ENCODE assay signal across 22 cellular contexts in genomic region chr17:17776889-17777288, GRCh38. TPM values are rescaled to one million over a fixed set of nuclear protein-coding genes. Genes with fewer than 3 reads are reported as not detected.
DNase-seq lines count a peak whose midpoint lies in the region; TF ChIP-seq lines count a peak whose summit lies in the region.
"Had no signal": no experiment of that assay in that cellular context is flagged by ENCODE, and none has a peak within 500 bp of the region (broad histone marks: within the 10 kb centered on the region; RNA-seq: fewer than 3 reads in every experiment).

No MANE protein-coding gene starts in this region.

- no peaks in the 10 kb centered on the region for H3K9me3 Mint-ChIP-seq in neural crest cell
- H3K9me3 Mint-ChIP-seq: CD4-positive, alpha-beta T cell; GM23338; H9; HFFc6 had no signal

- H3K4me3 Mint-ChIP-seq in neural crest cell, result peak overlapping the region; percentile 38
- H3K4me3 Mint-ChIP-seq: CD14-positive monocyte; CD4-positive, alpha-beta T cell; GM23338; H9; HFFc6 had no signal

- H3K4me1 Mint-ChIP-seq in neural crest cell, result peaks cover 52% of the 10 kb centered on the region

- H3K27ac ChIP-seq in HEK293 (ENCODE audit: extremely low read depth, low read depth, low read length), result no peak overlapping the region
- H3K27ac ChIP-seq in dorsolateral prefrontal cortex, result peak overlapping the region in 36 of 59 donors; percentile 12 to 100 (median 97)
- peak overlapping the region; percentile 97 for H3K27ac ChIP-seq in vagina
- H3K27ac ChIP-seq: A549; BLaER1 treated with 17β-estradiol and CSF1 and Interleukin-3, amounts not matched to agents 10 nM and 100 nM had no signal

- intact Hi-C loops in dorsolateral prefrontal cortex (cut with DNase I), result no loop called here
- intact Hi-C loops in vagina (cut with DNase I), result no loop called here

- TF ChIP-seq CTCF in HEK293 (tag by site-specific recombination; IDR thresholded peaks at IDR 0.05), result no peak
- no peak for TF ChIP-seq CTCF in dorsolateral prefrontal cortex (IDR thresholded peaks at IDR 0.05 in 54 of 56, conservative IDR thresholded peaks at IDR 0.05 in 2 of 56; ENCODE audit: low read depth in 1 of 56, partially characterized antibody in 56 of 56)
- TF ChIP-seq CTCF in neural crest cell (conservative IDR thresholded peaks at IDR 0.05), result no peak
- no peak for TF ChIP-seq CTCF in vagina (IDR thresholded peaks at IDR 0.05)

- CTCF ChIA-PET in HEK293 (lab: Yijun Ruan, JAX), result interaction anchor here (1.2 kb wide), 2 partner anchors 9 to 190 kb away, joined by 3 to 4 read pairs; no protein-coding TSS in a partner anchor

- DNase-seq in dorsolateral prefrontal cortex (no peak), neural crest cell (ENCODE audit: low read depth, low spot score) (no peak), vagina (ENCODE audit: extremely low spot score in 2 of 2) (no peak), dermis blood vessel endothelial cell (no peak), NCI-H146 (lab: John Stamatoyannopoulos, UW) (no peak), cerebellar cortex (ENCODE audit: low spot score) (no peak)
- DNase-seq: 8988T; ACHN; AML-193; BE2C; Calu3; CD4-positive, alpha-beta T cell; COR-L47; DMS53; DND-41; H9; HFFc6 had no signal

- H3K27me3 Mint-ChIP-seq in neural crest cell (ENCODE audit: low read depth), result peaks cover 4% of the 10 kb centered on the region
- H3K27me3 Mint-ChIP-seq: CD4-positive, alpha-beta T cell had no signal

- no peak overlapping the region for H3K27ac Mint-ChIP-seq in neural crest cell (ENCODE audit: unreplicated experiment)
- H3K27ac Mint-ChIP-seq: CD14-positive monocyte; CD4-positive, alpha-beta T cell; GM23338; H9; HFFc6 had no signal

- H3K4me1 ChIP-seq in HEK293 (ENCODE audit: control insufficient read depth, insufficient read depth, low read length) (peaks cover 16% of the 10 kb centered on the region), vagina (peaks cover 70% of the 10 kb centered on the region)

- no peak for TF ChIP-seq POLR2A in vagina (IDR thresholded peaks at IDR 0.05)

- H3K9me3 ChIP-seq in HEK293 (ENCODE audit: control insufficient read depth, insufficient read depth, low read depth, low read length) (no peaks in the 10 kb centered on the region), vagina (no peaks in the 10 kb centered on the region)
- H3K9me3 ChIP-seq: A549; BE2C; BLaER1 treated with 17β-estradiol and CSF1 and Interleukin-3, amounts not matched to agents 10 nM and 100 nM had no signal

- no peak overlapping the region for H3K4me3 ChIP-seq in HEK293 (ENCODE audit: low read depth, low read length)
- H3K4me3 ChIP-seq in dorsolateral prefrontal cortex, result no peak overlapping the region
- no peak overlapping the region for H3K4me3 ChIP-seq in vagina
- H3K4me3 ChIP-seq: A549; BLaER1 treated with 17β-estradiol and CSF1 and Interleukin-3, amounts not matched to agents 10 nM and 100 nM; GM23338 had no signal

- POLR2A ChIA-PET in HEK293 (lab: Yijun Ruan, JAX), result no interaction called here

- H3K27me3 ChIP-seq in dorsolateral prefrontal cortex (no peaks in the 10 kb centered on the region), vagina (no peaks in the 10 kb centered on the region)
- H3K27me3 ChIP-seq: BE2C had no signal

- H3K36me3 ChIP-seq in HEK293 (ENCODE audit: control insufficient read depth in 2 of 2, insufficient read depth in 1 of 2, low read length in 2 of 2) (peaks cover 0 to 4% of the 10 kb centered on the region in 2 experiments; a peak in 2 of 3 replicates), vagina (no peaks in the 10 kb centered on the region)
- H3K36me3 ChIP-seq: BE2C had no signal

- no peaks in the 10 kb centered on the region for H3K36me3 Mint-ChIP-seq in neural crest cell (ENCODE audit: low read depth)

TF ChIP-seq in HEK293, 187 proteins besides CTCF, POLR2A, EP300 and RAD21:
- no peak for TF ChIP-seq TCF7L2 (IDR thresholded peaks at IDR 0.05; ENCODE audit: borderline replicate concordance, low read depth, low read length)
- no peak for TF ChIP-seq SP3 (tag by site-specific recombination; IDR thresholded peaks at IDR 0.05)
- TF ChIP-seq, protein P1, sequence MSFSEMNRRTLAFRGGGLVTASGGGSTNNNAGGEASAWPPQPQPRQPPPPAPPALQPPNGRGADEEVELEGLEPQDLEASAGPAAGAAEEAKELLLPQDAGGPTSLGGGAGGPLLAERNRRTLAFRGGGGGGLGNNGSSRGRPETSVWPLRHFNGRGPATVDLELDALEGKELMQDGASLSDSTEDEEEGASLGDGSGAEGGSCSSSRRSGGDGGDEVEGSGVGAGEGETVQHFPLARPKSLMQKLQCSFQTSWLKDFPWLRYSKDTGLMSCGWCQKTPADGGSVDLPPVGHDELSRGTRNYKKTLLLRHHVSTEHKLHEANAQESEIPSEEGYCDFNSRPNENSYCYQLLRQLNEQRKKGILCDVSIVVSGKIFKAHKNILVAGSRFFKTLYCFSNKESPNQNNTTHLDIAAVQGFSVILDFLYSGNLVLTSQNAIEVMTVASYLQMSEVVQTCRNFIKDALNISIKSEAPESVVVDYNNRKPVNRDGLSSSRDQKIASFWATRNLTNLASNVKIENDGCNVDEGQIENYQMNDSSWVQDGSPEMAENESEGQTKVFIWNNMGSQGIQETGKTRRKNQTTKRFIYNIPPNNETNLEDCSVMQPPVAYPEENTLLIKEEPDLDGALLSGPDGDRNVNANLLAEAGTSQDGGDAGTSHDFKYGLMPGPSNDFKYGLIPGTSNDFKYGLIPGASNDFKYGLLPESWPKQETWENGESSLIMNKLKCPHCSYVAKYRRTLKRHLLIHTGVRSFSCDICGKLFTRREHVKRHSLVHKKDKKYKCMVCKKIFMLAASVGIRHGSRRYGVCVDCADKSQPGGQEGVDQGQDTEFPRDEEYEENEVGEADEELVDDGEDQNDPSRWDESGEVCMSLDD (tag by site-specific recombination; IDR thresholded peaks at IDR 0.05), result no peak
- TF ChIP-seq, protein P2, sequence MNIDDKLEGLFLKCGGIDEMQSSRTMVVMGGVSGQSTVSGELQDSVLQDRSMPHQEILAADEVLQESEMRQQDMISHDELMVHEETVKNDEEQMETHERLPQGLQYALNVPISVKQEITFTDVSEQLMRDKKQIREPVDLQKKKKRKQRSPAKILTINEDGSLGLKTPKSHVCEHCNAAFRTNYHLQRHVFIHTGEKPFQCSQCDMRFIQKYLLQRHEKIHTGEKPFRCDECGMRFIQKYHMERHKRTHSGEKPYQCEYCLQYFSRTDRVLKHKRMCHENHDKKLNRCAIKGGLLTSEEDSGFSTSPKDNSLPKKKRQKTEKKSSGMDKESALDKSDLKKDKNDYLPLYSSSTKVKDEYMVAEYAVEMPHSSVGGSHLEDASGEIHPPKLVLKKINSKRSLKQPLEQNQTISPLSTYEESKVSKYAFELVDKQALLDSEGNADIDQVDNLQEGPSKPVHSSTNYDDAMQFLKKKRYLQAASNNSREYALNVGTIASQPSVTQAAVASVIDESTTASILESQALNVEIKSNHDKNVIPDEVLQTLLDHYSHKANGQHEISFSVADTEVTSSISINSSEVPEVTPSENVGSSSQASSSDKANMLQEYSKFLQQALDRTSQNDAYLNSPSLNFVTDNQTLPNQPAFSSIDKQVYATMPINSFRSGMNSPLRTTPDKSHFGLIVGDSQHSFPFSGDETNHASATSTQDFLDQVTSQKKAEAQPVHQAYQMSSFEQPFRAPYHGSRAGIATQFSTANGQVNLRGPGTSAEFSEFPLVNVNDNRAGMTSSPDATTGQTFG (tag by site-specific recombination; IDR thresholded peaks at IDR 0.05; ENCODE audit: borderline replicate concordance), result no peak
- TF ChIP-seq ZNF404 (tag by site-specific recombination; IDR thresholded peaks at IDR 0.05), result no peak
- peak; percentile 98 for TF ChIP-seq MZF1 (tag by site-specific recombination; IDR thresholded peaks at IDR 0.05; ENCODE audit: borderline replicate concordance)
- TF ChIP-seq TRIM28 (IDR thresholded peaks at IDR 0.05; ENCODE audit: borderline replicate concordance, low read length), result no peak
- no peak for TF ChIP-seq ZNF830 (tag by site-specific recombination; IDR thresholded peaks at IDR 0.05; ENCODE audit: low read depth)

RNA-seq across cellular contexts. Expression of gene SREBF1, which starts 59.9 kb away (rescaled TPM):
- total RNA-seq in dorsolateral prefrontal cortex (100 to 1,000 TPM in 84 of 120 experiments, 10 to 100 TPM in 36; 57.2 to 359 (median 120) TPM), neural crest cell (128 and 132 TPM in 2 replicates), vagina (84.0 TPM), dermis blood vessel endothelial cell (28.8 and 71.5 TPM in 2 replicates)
